Comparison of ENCODE assay signal across 25 cellular contexts in genomic region chrX:134533952-134534351, GRCh38.
"Had no signal": no experiment of that assay in that cellular context is flagged by ENCODE, and none has a peak within 500 bp of the region (broad histone marks: within the 10 kb centered on the region; RNA-seq: fewer than 3 reads in every experiment).

No MANE protein-coding gene starts in this region.

- H3K36me3 Mint-ChIP-seq: activated naive CD4-positive, alpha-beta T cell treated with anti-CD3 and anti-CD28 coated beads, Interleukin-2, amount 50 U/mL, for 24 hours had no signal

- H3K4me3 ChIP-seq: body of pancreas had no signal

- H3K9me3 Mint-ChIP-seq: activated CD8-positive, alpha-beta T cell treated with anti-CD3 and anti-CD28 coated beads for 36 hours; activated naive CD4-positive, alpha-beta T cell treated with anti-CD3 and anti-CD28 coated beads, Interleukin-2, amount 50 U/mL, for 24 hours had no signal

- DNase-seq: activated CD4-positive, alpha-beta T cell treated with anti-CD3 and anti-CD28 coated beads for 4 hours; activated CD8-positive, alpha-beta memory T cell treated with anti-CD3 and anti-CD28 coated beads, Interleukin-2, amount 50 U/mL, for 48 hours; activated CD8-positive, alpha-beta T cell treated with anti-CD3 and anti-CD28 coated beads for 36 hours; activated naive CD4-positive, alpha-beta T cell; activated T-cell treated with anti-CD3 and anti-CD28 coated beads, Interleukin-2, amount 50 U/mL, for 1 hour; aorta; body of pancreas; central memory CD4-positive, alpha-beta T cell; Karpas-422; MM.1S; NCI-H1105 treated with DMSO at 0.1 percent for 48 hours; NCI-H1436 treated with DMSO at 0.1 percent for 48 hours; NCI-H187 treated with DMSO at 0.1 percent for 48 hours; NCI-H2171; NCI-H226; NCI-H510A; NCI-H526 treated with DMSO at 0.1 percent for 48 hours; NCI-H82; PC-3; SIG-M5; T-helper 17 cell; T-helper 9 cell had no signal

- H3K4me3 Mint-ChIP-seq: activated CD8-positive, alpha-beta T cell treated with anti-CD3 and anti-CD28 coated beads for 36 hours; activated naive CD4-positive, alpha-beta T cell treated with anti-CD3 and anti-CD28 coated beads, Interleukin-2, amount 50 U/mL, for 24 hours; T-helper 17 cell had no signal

- H3K27me3 Mint-ChIP-seq: activated CD8-positive, alpha-beta T cell treated with anti-CD3 and anti-CD28 coated beads for 36 hours; T-helper 17 cell had no signal

- H3K27me3 ChIP-seq: body of pancreas had no signal

- H3K27ac Mint-ChIP-seq: activated CD8-positive, alpha-beta T cell treated with anti-CD3 and anti-CD28 coated beads for 36 hours; activated naive CD4-positive, alpha-beta T cell treated with anti-CD3 and anti-CD28 coated beads, Interleukin-2, amount 50 U/mL, for 24 hours; T-helper 17 cell had no signal

- H3K4me1 Mint-ChIP-seq: activated naive CD4-positive, alpha-beta T cell treated with anti-CD3 and anti-CD28 coated beads, Interleukin-2, amount 50 U/mL, for 24 hours; T-helper 17 cell had no signal

- FAIRE-seq: bronchial epithelial cell, TTC549 had no signal

- ATAC-seq: activated CD8-positive, alpha-beta T cell treated with anti-CD3 and anti-CD28 coated beads for 36 hours; body of pancreas; PC-3; T-helper 17 cell had no signal

- H3K27ac ChIP-seq: body of pancreas had no signal

- H3K9me3 ChIP-seq: body of pancreas had no signal
